In genomic region chr1:31478167-31478566, GRCh38 we compare ENCODE assay signal across 1 cellular context.
TF ChIP-seq lines count a peak whose summit lies in the region.

No MANE protein-coding gene starts in this region.

TF ChIP-seq in HepG2, 621 proteins besides CTCF, POLR2A, EP300 and RAD21 (continued from another document):
- TF ChIP-seq BCLAF1 (IDR thresholded peaks at IDR 0.05) (no peak), ZSCAN9 (CRISPR knock-in tag; IDR thresholded peaks at IDR 0.05; ENCODE audit: borderline replicate concordance) (no peak), ZMYM4 (CRISPR knock-in tag; IDR thresholded peaks at IDR 0.05) (no peak), MAFK (conservative IDR thresholded peaks at IDR 0.05 in 1 of 2, IDR thresholded peaks at IDR 0.05 in 1 of 2; ENCODE audit: low read length in 2 of 2) (peak; percentile 92 to 94), SRSF1 (optimal IDR thresholded peaks at IDR 0.05; ENCODE audit: low read depth, low read length) (no peak), MAFF (IDR thresholded peaks at IDR 0.05; ENCODE audit: low read depth, low read length) (peak; percentile 92), HIC2 (CRISPR knock-in tag; IDR thresholded peaks at IDR 0.05; ENCODE audit: low read depth) (no peak), ZNF317 (CRISPR knock-in tag; IDR thresholded peaks at IDR 0.05) (no peak), KLF13 (CRISPR knock-in tag; IDR thresholded peaks at IDR 0.05) (no peak), RXRB (CRISPR knock-in tag; IDR thresholded peaks at IDR 0.05; ENCODE audit: borderline replicate concordance) (no peak), NKX3-1 (CRISPR knock-in tag; IDR thresholded peaks at IDR 0.05) (no peak), ZNF598 (CRISPR knock-in tag; IDR thresholded peaks at IDR 0.05; ENCODE audit: borderline replicate concordance) (no peak)
- TF ChIP-seq, protein P1, sequence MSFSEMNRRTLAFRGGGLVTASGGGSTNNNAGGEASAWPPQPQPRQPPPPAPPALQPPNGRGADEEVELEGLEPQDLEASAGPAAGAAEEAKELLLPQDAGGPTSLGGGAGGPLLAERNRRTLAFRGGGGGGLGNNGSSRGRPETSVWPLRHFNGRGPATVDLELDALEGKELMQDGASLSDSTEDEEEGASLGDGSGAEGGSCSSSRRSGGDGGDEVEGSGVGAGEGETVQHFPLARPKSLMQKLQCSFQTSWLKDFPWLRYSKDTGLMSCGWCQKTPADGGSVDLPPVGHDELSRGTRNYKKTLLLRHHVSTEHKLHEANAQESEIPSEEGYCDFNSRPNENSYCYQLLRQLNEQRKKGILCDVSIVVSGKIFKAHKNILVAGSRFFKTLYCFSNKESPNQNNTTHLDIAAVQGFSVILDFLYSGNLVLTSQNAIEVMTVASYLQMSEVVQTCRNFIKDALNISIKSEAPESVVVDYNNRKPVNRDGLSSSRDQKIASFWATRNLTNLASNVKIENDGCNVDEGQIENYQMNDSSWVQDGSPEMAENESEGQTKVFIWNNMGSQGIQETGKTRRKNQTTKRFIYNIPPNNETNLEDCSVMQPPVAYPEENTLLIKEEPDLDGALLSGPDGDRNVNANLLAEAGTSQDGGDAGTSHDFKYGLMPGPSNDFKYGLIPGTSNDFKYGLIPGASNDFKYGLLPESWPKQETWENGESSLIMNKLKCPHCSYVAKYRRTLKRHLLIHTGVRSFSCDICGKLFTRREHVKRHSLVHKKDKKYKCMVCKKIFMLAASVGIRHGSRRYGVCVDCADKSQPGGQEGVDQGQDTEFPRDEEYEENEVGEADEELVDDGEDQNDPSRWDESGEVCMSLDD (CRISPR knock-in tag; IDR thresholded peaks at IDR 0.05; ENCODE audit: borderline replicate concordance): no peak
- TF ChIP-seq, protein P2, sequence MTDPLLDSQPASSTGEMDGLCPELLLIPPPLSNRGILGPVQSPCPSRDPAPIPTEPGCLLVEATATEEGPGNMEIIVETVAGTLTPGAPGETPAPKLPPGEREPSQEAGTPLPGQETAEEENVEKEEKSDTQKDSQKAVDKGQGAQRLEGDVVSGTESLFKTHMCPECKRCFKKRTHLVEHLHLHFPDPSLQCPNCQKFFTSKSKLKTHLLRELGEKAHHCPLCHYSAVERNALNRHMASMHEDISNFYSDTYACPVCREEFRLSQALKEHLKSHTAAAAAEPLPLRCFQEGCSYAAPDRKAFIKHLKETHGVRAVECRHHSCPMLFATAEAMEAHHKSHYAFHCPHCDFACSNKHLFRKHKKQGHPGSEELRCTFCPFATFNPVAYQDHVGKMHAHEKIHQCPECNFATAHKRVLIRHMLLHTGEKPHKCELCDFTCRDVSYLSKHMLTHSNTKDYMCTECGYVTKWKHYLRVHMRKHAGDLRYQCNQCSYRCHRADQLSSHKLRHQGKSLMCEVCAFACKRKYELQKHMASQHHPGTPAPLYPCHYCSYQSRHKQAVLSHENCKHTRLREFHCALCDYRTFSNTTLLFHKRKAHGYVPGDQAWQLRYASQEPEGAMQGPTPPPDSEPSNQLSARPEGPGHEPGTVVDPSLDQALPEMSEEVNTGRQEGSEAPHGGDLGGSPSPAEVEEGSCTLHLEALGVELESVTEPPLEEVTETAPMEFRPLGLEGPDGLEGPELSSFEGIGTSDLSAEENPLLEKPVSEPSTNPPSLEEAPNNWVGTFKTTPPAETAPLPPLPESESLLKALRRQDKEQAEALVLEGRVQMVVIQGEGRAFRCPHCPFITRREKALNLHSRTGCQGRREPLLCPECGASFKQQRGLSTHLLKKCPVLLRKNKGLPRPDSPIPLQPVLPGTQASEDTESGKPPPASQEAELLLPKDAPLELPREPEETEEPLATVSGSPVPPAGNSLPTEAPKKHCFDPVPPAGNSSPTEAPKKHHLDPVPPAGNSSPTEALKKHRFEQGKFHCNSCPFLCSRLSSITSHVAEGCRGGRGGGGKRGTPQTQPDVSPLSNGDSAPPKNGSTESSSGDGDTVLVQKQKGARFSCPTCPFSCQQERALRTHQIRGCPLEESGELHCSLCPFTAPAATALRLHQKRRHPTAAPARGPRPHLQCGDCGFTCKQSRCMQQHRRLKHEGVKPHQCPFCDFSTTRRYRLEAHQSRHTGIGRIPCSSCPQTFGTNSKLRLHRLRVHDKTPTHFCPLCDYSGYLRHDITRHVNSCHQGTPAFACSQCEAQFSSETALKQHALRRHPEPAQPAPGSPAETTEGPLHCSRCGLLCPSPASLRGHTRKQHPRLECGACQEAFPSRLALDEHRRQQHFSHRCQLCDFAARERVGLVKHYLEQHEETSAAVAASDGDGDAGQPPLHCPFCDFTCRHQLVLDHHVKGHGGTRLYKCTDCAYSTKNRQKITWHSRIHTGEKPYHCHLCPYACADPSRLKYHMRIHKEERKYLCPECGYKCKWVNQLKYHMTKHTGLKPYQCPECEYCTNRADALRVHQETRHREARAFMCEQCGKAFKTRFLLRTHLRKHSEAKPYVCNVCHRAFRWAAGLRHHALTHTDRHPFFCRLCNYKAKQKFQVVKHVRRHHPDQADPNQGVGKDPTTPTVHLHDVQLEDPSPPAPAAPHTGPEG (CRISPR knock-in tag; IDR thresholded peaks at IDR 0.05): no peak
